In the genomic region with DNA sequence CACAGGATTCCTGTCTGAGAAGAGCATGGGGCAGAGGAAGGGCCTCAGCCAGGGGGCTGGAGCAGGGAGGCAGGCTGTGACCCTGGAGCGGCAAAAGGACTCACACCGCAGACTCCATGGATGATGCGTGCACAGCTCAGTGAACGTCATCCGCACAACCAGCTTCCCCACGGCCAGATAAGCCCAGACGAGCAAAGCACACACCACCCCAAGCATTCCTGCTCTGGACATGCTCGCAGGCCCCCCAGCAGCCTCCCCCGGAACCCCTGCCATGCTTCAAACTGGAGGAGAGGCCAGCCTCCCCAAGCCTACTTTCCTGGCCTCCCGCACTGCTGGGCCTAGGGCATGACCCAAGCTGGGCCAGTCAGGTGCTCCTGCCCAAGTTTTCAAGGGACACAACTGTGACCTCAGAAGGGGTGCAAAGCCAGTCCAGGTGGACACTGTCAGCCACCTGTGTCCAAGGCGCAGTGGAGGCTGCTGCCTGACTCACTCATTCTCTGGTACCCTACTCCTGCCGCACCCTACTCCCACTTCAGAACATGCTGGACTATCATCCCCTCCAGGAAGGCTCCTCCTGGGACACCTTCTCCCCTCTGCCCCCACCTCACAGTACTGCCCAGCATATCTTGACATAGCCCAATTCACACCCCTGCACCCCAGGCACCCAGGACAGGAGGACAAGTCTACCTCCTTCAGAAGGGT, we compare ENCODE assay signal across 1 cellular context.
TF ChIP-seq lines count a peak whose summit lies in the region.

No MANE protein-coding gene starts in this region.

TF ChIP-seq in H1, 55 proteins besides CTCF, POLR2A, EP300 and RAD21:
- TF ChIP-seq SRF (IDR thresholded peaks at IDR 0.05; ENCODE audit: low read depth, low read length), result no peak
- no peak for TF ChIP-seq EZH2 (IDR thresholded peaks at IDR 0.05; ENCODE audit: low read depth, low read length, severe bottlenecking)
- no peak for TF ChIP-seq TBP (IDR thresholded peaks at IDR 0.05; ENCODE audit: low read depth, low read length)
- TF ChIP-seq EGR1 (IDR thresholded peaks at IDR 0.05; ENCODE audit: borderline replicate concordance, low read depth, low read length), result no peak
- TF ChIP-seq GABPA (IDR thresholded peaks at IDR 0.05; ENCODE audit: borderline replicate concordance, insufficient read depth, low read length), result no peak
- TF ChIP-seq PHF8 (conservative IDR thresholded peaks at IDR 0.05; ENCODE audit: low read depth, low read length), result no peak
- TF ChIP-seq MAFK (IDR thresholded peaks at IDR 0.05; ENCODE audit: low read depth, low read length), result no peak
- no peak for TF ChIP-seq RBBP5 (IDR thresholded peaks at IDR 0.05; ENCODE audit: borderline replicate concordance, low read depth, low read length)
- TF ChIP-seq SIX5 (IDR thresholded peaks at IDR 0.05; ENCODE audit: low read depth, low read length), result no peak
TF ChIP-seq in H1: peak in this region for 0.
